11 cellular contexts compared by ENCODE assay signal in the genomic region with DNA sequence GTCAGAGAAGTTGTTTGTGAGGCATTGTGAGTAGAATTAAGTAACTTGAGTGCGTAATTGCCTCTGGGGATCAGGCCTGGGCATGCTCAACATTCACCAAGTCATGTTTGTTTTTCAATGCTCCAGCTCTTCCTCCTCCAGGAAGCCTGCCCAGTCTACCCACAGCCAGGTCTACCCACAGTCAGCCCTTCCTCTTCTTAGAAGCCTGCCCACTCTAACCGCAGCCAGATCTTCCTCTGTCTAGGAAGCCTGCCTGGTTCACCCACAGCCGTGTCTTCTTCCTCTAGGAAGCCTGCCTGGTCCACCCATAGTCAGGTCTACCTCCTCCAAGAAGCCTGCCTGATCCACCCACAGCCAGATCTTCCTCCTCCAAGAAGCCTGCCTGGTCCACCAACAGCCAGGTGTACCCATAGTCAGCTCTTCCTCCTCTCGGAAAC. TPM values are rescaled to one million over a fixed set of nuclear protein-coding genes. Genes with fewer than 3 reads are reported as not detected.
DNase-seq lines count a peak whose midpoint lies in the region; TF ChIP-seq lines count a peak whose summit lies in the region.
"Had no signal": no experiment of that assay in that cellular context is flagged by ENCODE, and none has a peak within 500 bp of the region (broad histone marks: within the 10 kb centered on the region; RNA-seq: fewer than 3 reads in every experiment).

No MANE protein-coding gene starts in this region.

- POLR2A ChIA-PET in MCF 10A (lab: Yijun Ruan, JAX): interaction anchor here (0.5 to 5.0 kb wide), 17 partner anchors 11 to 755 kb away, joined by 3 to 66 read pairs (median 4); partner anchors contain the start of genes C11orf24, LRP5 and PPP6R3

- intact Hi-C loops in MCF 10A (cut with micrococcal nuclease) (no loop called here), breast epithelium (cut with DNase I; ENCODE audit: low total_unique reads) (no loop called here), transverse colon (cut with DNase I; ENCODE audit: low total_unique reads) (no loop called here)

- H3K4me3 ChIP-seq in breast epithelium: no peak overlapping the region
- no peak overlapping the region for H3K4me3 ChIP-seq in transverse colon
- H3K4me3 ChIP-seq: colonic mucosa had no signal

- CTCF ChIA-PET in MCF 10A (lab: Yijun Ruan, JAX): interaction anchor here (0.6 to 1.1 kb wide), 2 partner anchors 16 to 47 kb away, joined by 3 to 5 read pairs; no protein-coding TSS in a partner anchor

- 66 to 92% methylated on average over 2 to 4 of the region's 4 CpGs for WGBS in transverse colon (ENCODE audit: low coverage in 1 of 2), 2 donors

- TF ChIP-seq POLR2A in breast epithelium (IDR thresholded peaks at IDR 0.05) (no peak), transverse colon (IDR thresholded peaks at IDR 0.05) (no peak)

- H3K9me3 Mint-ChIP-seq in MCF 10A (ENCODE audit: unreplicated experiment): no peaks in the 10 kb centered on the region
- no peaks in the 10 kb centered on the region for H3K9me3 Mint-ChIP-seq in T-helper 1 cell treated with Interleukin-12 subunit alpha and Interleukin-12 subunit beta and Interleukin-4 antibody, amounts not matched to agents 30 μg/mL and 1 μg/mL, for 36 hours
- H3K9me3 Mint-ChIP-seq: CD4-positive, alpha-beta memory T cell had no signal

- H3K4me1 ChIP-seq in breast epithelium: peaks cover 4 to 14% of the 10 kb centered on the region in 2 donors
- peaks cover 25 to 53% (median 29%) of the 10 kb centered on the region in 4 donors for H3K4me1 ChIP-seq in transverse colon
- H3K4me1 ChIP-seq: colonic mucosa had no signal

- no peak for TF ChIP-seq EP300 in transverse colon (IDR thresholded peaks at IDR 0.05; ENCODE audit: low read depth)

- BruUV-seq in MCF 10A (replicated peaks; lab: Mats Ljungman, UMichigan): no TSS peak

- peak; percentile 78 for DNase-seq in MCF 10A (ENCODE audit: unreplicated experiment)
- no peak for DNase-seq in breast epithelium (ENCODE audit: low spot score in 2 of 2)
- peak; percentile 28 for DNase-seq in fibroblast of peridontal ligament (ENCODE audit: extremely low read depth)
- DNase-seq in transverse colon: no peak
- no peak for DNase-seq in EL
- DNase-seq in NCI-H1048 (lab: John Stamatoyannopoulos, UW): no peak
- DNase-seq in NCI-H526 treated with DMSO at 0.1 percent for 48 hours (lab: John Stamatoyannopoulos, UW): no peak
- DNase-seq: CD4-positive, alpha-beta memory T cell; colonic mucosa; NCI-H2107 had no signal

- in situ Hi-C loops in transverse colon (cut with MboI; ENCODE audit: low pct_ligation_motif_present in 1 of 4, low pct_unique_long_range_greater_than_20kb in 1 of 4, low sequenced_read_pairs in 3 of 4): no loop called here

- H3K36me3 Mint-ChIP-seq in MCF 10A (ENCODE audit: insufficient read depth, unreplicated experiment): peaks cover 5% of the 10 kb centered on the region
- H3K36me3 Mint-ChIP-seq in T-helper 1 cell treated with Interleukin-12 subunit alpha and Interleukin-12 subunit beta and Interleukin-4 antibody, amounts not matched to agents 30 μg/mL and 1 μg/mL, for 36 hours (ENCODE audit: low read depth): peaks cover 5% of the 10 kb centered on the region
- H3K36me3 Mint-ChIP-seq: CD4-positive, alpha-beta memory T cell had no signal

- H3K27ac ChIP-seq in breast epithelium: peak overlapping the region in 1 of 2 donors; percentile 32
- H3K27ac ChIP-seq in transverse colon: peak overlapping the region; percentile 20 to 74 (median 68)
- H3K27ac ChIP-seq: colonic mucosa had no signal

- H3K36me3 ChIP-seq in breast epithelium (no peaks in the 10 kb centered on the region), transverse colon (no peaks in the 10 kb centered on the region)
- H3K36me3 ChIP-seq: colonic mucosa had no signal

- H3K9me3 ChIP-seq in breast epithelium: no peaks in the 10 kb centered on the region
- no peaks in the 10 kb centered on the region for H3K9me3 ChIP-seq in transverse colon
- H3K9me3 ChIP-seq: colonic mucosa had no signal

- H3K4me1 Mint-ChIP-seq in MCF 10A (ENCODE audit: insufficient read depth, unreplicated experiment): peaks cover 47% of the 10 kb centered on the region
- H3K4me1 Mint-ChIP-seq in T-helper 1 cell treated with Interleukin-12 subunit alpha and Interleukin-12 subunit beta and Interleukin-4 antibody, amounts not matched to agents 30 μg/mL and 1 μg/mL, for 36 hours (ENCODE audit: low read depth): peaks cover 57% of the 10 kb centered on the region

- peak overlapping the region; percentile 28 for H3K4me3 Mint-ChIP-seq in MCF 10A (ENCODE audit: unreplicated experiment)
- peak overlapping the region; percentile 67 for H3K4me3 Mint-ChIP-seq in T-helper 1 cell treated with Interleukin-12 subunit alpha and Interleukin-12 subunit beta and Interleukin-4 antibody, amounts not matched to agents 30 μg/mL and 1 μg/mL, for 36 hours

- peak overlapping the region; percentile 95 for H3K27ac Mint-ChIP-seq in MCF 10A (ENCODE audit: low read depth, unreplicated experiment)
- peak overlapping the region; percentile 81 for H3K27ac Mint-ChIP-seq in T-helper 1 cell treated with Interleukin-12 subunit alpha and Interleukin-12 subunit beta and Interleukin-4 antibody, amounts not matched to agents 30 μg/mL and 1 μg/mL, for 36 hours

- no peaks in the 10 kb centered on the region for H3K27me3 Mint-ChIP-seq in MCF 10A (ENCODE audit: insufficient read depth, unreplicated experiment)
- no peaks in the 10 kb centered on the region for H3K27me3 Mint-ChIP-seq in T-helper 1 cell treated with Interleukin-12 subunit alpha and Interleukin-12 subunit beta and Interleukin-4 antibody, amounts not matched to agents 30 μg/mL and 1 μg/mL, for 36 hours (ENCODE audit: low read depth)
- H3K27me3 Mint-ChIP-seq: CD4-positive, alpha-beta memory T cell had no signal

- no peak for TF ChIP-seq CTCF in MCF 10A (IDR thresholded peaks at IDR 0.05; ENCODE audit: unreplicated experiment)
- TF ChIP-seq CTCF in breast epithelium (IDR thresholded peaks at IDR 0.05): no peak
- TF ChIP-seq CTCF in transverse colon (IDR thresholded peaks at IDR 0.05): no peak

- H3K27me3 ChIP-seq in breast epithelium (no peaks in the 10 kb centered on the region), transverse colon (no peaks in the 10 kb centered on the region)
- H3K27me3 ChIP-seq: colonic mucosa had no signal

RNA-seq across cellular contexts. Expression of gene LRP5, which starts 25.0 kb away (rescaled TPM):
- total RNA-seq in MCF 10A (2022): 31.6 and 32.8 TPM in 2 replicates
- 10 to 100 TPM; 23.6 to 48.8 (median 24.5) TPM for total RNA-seq in breast epithelium
- 100 to 1,000 TPM in 1 of 4 donors, 10 to 100 TPM in 3; 72.6 to 138 (median 82.3) TPM for total RNA-seq in transverse colon

Comparison
In these comparisons a context has a peak if more than half of its experiments do, and no peak if none do; other contexts are left out.
1. DNase-seq: peak in MCF 10A (single experiment) and fibroblast of peridontal ligament (single experiment); none in breast epithelium (0 of 2), transverse colon (single experiment), EL (single experiment), NCI-H1048 (single experiment) and NCI-H526 treated with DMSO at 0.1 percent for 48 hours (single experiment).